8 cellular contexts compared by ENCODE assay signal in genomic region chr1:181479137-181479745, GRCh38. TPM values are rescaled to one million over a fixed set of nuclear protein-coding genes. Genes with fewer than 3 reads are reported as not detected.
DNase-seq lines count a peak whose midpoint lies in the region; ATAC-seq and TF ChIP-seq lines count a peak whose summit lies in the region.

No MANE protein-coding gene starts in this region.

- no peak overlapping the region for H3K9ac ChIP-seq in MM.1S (ENCODE audit: low read length)

- H3F3A ChIP-seq in MM.1S (ENCODE audit: insufficient read depth, low read length): no peaks in the 10 kb centered on the region

- no peak for TF ChIP-seq POLR2A in thyroid gland (IDR thresholded peaks at IDR 0.05)

- peak; percentile 65 for DNase-seq in activated effector memory CD4-positive, alpha-beta T cell treated with anti-CD3 and anti-CD28 coated beads, Interleukin-2, amount 50 U/mL, for 16 hours
- DNase-seq in activated effector memory CD4-positive, alpha-beta T cell treated with Interleukin-2 at 50 U/mL for 16 hours: no peak
- peak; percentile 67 for DNase-seq in MM.1S
- no peak for DNase-seq in RWPE2 (ENCODE audit: low spot score)
- peak; percentile 83 for DNase-seq in cerebellar cortex (ENCODE audit: low spot score)
- peak; percentile 54 for DNase-seq in left lobe of liver (ENCODE audit: low spot score)
- DNase-seq in thyroid gland: peak; percentile 52 to 58

- 20 to 33% methylated on average over 3 of the region's 3 CpGs for WGBS in thyroid gland, 2 donors

- H3K4me2 ChIP-seq in MM.1S (ENCODE audit: low read depth, low read length): no peak overlapping the region

- H2AFZ ChIP-seq in MM.1S (ENCODE audit: low read length): no peak overlapping the region

- TF ChIP-seq CTCF in MM.1S (IDR thresholded peaks at IDR 0.05; ENCODE audit: low read length) (peak; percentile 97), RWPE2 (IDR thresholded peaks at IDR 0.05; ENCODE audit: poor library complexity, severe bottlenecking) (peak; percentile 79), thyroid gland (IDR thresholded peaks at IDR 0.05) (peak; percentile 17 to 92 (median 77))

- no peaks in the 10 kb centered on the region for H3K9me2 ChIP-seq in MM.1S (replicated peaks; ENCODE audit: insufficient read depth, low read length)

- H4K20me1 ChIP-seq in MM.1S (ENCODE audit: insufficient read depth, low read length): no peaks in the 10 kb centered on the region

- ATAC-seq in GM21786 (IDR thresholded peaks at IDR 0.05; ENCODE audit: unreplicated experiment) (peak; percentile 42), RWPE2 (ENCODE audit: low read depth) (peak; percentile 75), left lobe of liver (peak; percentile 96)

- intact Hi-C loops in thyroid gland (cut with DNase I): loop anchor here (5.0 to 10.0 kb wide), 4 partner anchors 196 to 946 kb away; no protein-coding TSS in a partner anchor

- H3K79me2 ChIP-seq in MM.1S (ENCODE audit: low read length): no peaks in the 10 kb centered on the region

- H3K4me1 ChIP-seq in MM.1S (ENCODE audit: low read length): no peaks in the 10 kb centered on the region
- no peaks in the 10 kb centered on the region for H3K4me1 ChIP-seq in RWPE2 (ENCODE audit: insufficient read depth, poor library complexity, severe bottlenecking)
- peaks cover 6 to 8% of the 10 kb centered on the region in 2 donors for H3K4me1 ChIP-seq in thyroid gland

- no peaks in the 10 kb centered on the region for H3K9me3 ChIP-seq in MM.1S (replicated peaks; ENCODE audit: insufficient read depth, low read length)
- no peaks in the 10 kb centered on the region for H3K9me3 ChIP-seq in RWPE2 (ENCODE audit: severe bottlenecking)
- no peaks in the 10 kb centered on the region for H3K9me3 ChIP-seq in thyroid gland

- peaks cover 5% of the 10 kb centered on the region; the same call in 1 of the 2 replicates for H3K27me3 ChIP-seq in MM.1S (replicated peaks; ENCODE audit: insufficient read depth, low read length)
- peaks cover 48% of the 10 kb centered on the region for H3K27me3 ChIP-seq in RWPE2 (ENCODE audit: insufficient read depth, poor library complexity, severe bottlenecking)
- H3K27me3 ChIP-seq in thyroid gland: peaks cover 17% of the 10 kb centered on the region

- H3K36me3 ChIP-seq in MM.1S (replicated peaks; ENCODE audit: insufficient read depth, low read length) (no peaks in the 10 kb centered on the region), RWPE2 (ENCODE audit: low read depth) (no peaks in the 10 kb centered on the region), thyroid gland (no peaks in the 10 kb centered on the region)

- no peak overlapping the region for H3K4me3 ChIP-seq in MM.1S (ENCODE audit: low read length)
- no peak overlapping the region for H3K4me3 ChIP-seq in RWPE2 (ENCODE audit: severe bottlenecking)
- no peak overlapping the region for H3K4me3 ChIP-seq in thyroid gland (replicated peaks in 1 of 3)

- H3K27ac ChIP-seq in MM.1S (ENCODE audit: low read length) (no peak overlapping the region), RWPE2 (ENCODE audit: poor library complexity, severe bottlenecking) (no peak overlapping the region), thyroid gland (no peak overlapping the region)

RNA-seq across cellular contexts. Expression of gene CACNA1E, which starts 4.1 kb away (rescaled TPM):
- 0.08 TPM for total RNA-seq in left lobe of liver
- under 1 TPM; under 0.01 to 0.46 (median 0.15) TPM for total RNA-seq in thyroid gland

Comparison
In these comparisons a context has a peak if more than half of its experiments do, and no peak if none do; other contexts are left out.
1. DNase-seq: peak in activated effector memory CD4-positive, alpha-beta T cell treated with anti-CD3 and anti-CD28 coated beads, Interleukin-2, amount 50 U/mL, for 16 hours (single experiment), MM.1S (single experiment), cerebellar cortex (single experiment), left lobe of liver (single experiment) and thyroid gland (2 of 2); none in activated effector memory CD4-positive, alpha-beta T cell treated with Interleukin-2 at 50 U/mL for 16 hours (single experiment) and RWPE2 (single experiment).
2. ATAC-seq: peak in every context shown above with its lines; median percentile 96 in left lobe of liver; 75 in RWPE2; 42 in GM21786.
3. Peak in every context shown above with its lines, with median percentiles within 50 percentile points of each other: CTCF ChIP-seq.